9 cellular contexts compared by ENCODE assay signal in genomic region chr2:157830696-157831570, GRCh38. TPM values are rescaled to one million over a fixed set of nuclear protein-coding genes. Genes with fewer than 3 reads are reported as not detected.
DNase-seq lines count a peak whose midpoint lies in the region; ATAC-seq and TF ChIP-seq lines count a peak whose summit lies in the region.
"Had no signal": no experiment of that assay in that cellular context is flagged by ENCODE, and none has a peak within 500 bp of the region (broad histone marks: within the 10 kb centered on the region; RNA-seq: fewer than 3 reads in every experiment).

No MANE protein-coding gene starts in this region.

- no peaks in the 10 kb centered on the region for H3K9me3 ChIP-seq in hepatocyte (ENCODE audit: low read depth)
- no peaks in the 10 kb centered on the region for H3K9me3 ChIP-seq in thymus (ENCODE audit: control insufficient read depth)
- no peaks in the 10 kb centered on the region for H3K9me3 ChIP-seq in testis

- ATAC-seq in GM18873 (IDR thresholded peaks at IDR 0.05; ENCODE audit: low FRiP score, unreplicated experiment): no peak

- no peaks in the 10 kb centered on the region for H3K36me3 ChIP-seq in hepatocyte (replicated peaks; ENCODE audit: insufficient read depth, low read depth)
- no peaks in the 10 kb centered on the region for H3K36me3 ChIP-seq in thymus (ENCODE audit: control insufficient read depth, insufficient read depth)
- H3K36me3 ChIP-seq in testis (ENCODE audit: low read depth, missing control alignments): no peaks in the 10 kb centered on the region

- WGBS in hepatocyte (ENCODE audit: low lambda C conversion rate, missing lambda C conversion rate): 80% methylated on average over 2 of the region's 2 CpGs
- 94% methylated on average over 2 of the region's 2 CpGs for WGBS in thymus
- 71 to 72% methylated on average over 2 of the region's 2 CpGs for WGBS in testis, 2 donors

- peak; percentile 15 for DNase-seq in DMS79 treated with DMSO at 0.1 percent for 48 hours (lab: John Stamatoyannopoulos, UW)
- DNase-seq in DMS79 (lab: John Stamatoyannopoulos, UW): no peak
- DNase-seq in amniotic stem cell (lab: John Stamatoyannopoulos, UW): peak; percentile 77
- DNase-seq in hepatocyte (ENCODE audit: low spot score): peak; percentile 72
- no peak for DNase-seq in testis
- DNase-seq in stimulated activated CD8-positive, alpha-beta memory T cell treated with anti-CD3 and anti-CD28 coated beads, Interleukin-4, amount 100 ng/mL, for 48 hours: no peak

- H3K4me1 ChIP-seq in hepatocyte (ENCODE audit: insufficient read depth) (peaks cover 11% of the 10 kb centered on the region), thymus (ENCODE audit: control insufficient read depth, insufficient read depth, low read length) (no peaks in the 10 kb centered on the region), testis (peaks cover 4% of the 10 kb centered on the region)
- H3K4me1 ChIP-seq: parathyroid adenoma had no signal

- no peak overlapping the region for H3K4me2 ChIP-seq in hepatocyte

- H3K27me3 ChIP-seq in hepatocyte (no peaks in the 10 kb centered on the region), thymus (ENCODE audit: control insufficient read depth, insufficient read depth) (no peaks in the 10 kb centered on the region), testis (no peaks in the 10 kb centered on the region)

- no peak overlapping the region for H2AFZ ChIP-seq in hepatocyte
- H2AFZ ChIP-seq: parathyroid adenoma had no signal

- H3K27ac ChIP-seq in hepatocyte (peak overlapping the region; percentile 91), thymus (ENCODE audit: low read depth) (peak overlapping the region; percentile 0), testis (no peak overlapping the region)
- H3K27ac ChIP-seq: parathyroid adenoma had no signal

- intact Hi-C loops in testis (cut with DNase I; ENCODE audit: low total_unique reads): loop anchor here (10.0 kb wide), 1 partner anchor 354 kb away; no protein-coding TSS in a partner anchor

- H3K4me3 ChIP-seq in hepatocyte (no peak overlapping the region), thymus (ENCODE audit: low read length) (no peak overlapping the region), testis (no peak overlapping the region)

- H3K9me2 ChIP-seq in hepatocyte (replicated peaks; ENCODE audit: insufficient read depth): no peaks in the 10 kb centered on the region

- TF ChIP-seq POLR2A in testis (IDR thresholded peaks at IDR 0.05): no peak

- peaks cover 64% of the 10 kb centered on the region for H3K79me2 ChIP-seq in hepatocyte

- no peak for TF ChIP-seq CTCF in hepatocyte (IDR thresholded peaks at IDR 0.05; ENCODE audit: poor library complexity)
- TF ChIP-seq CTCF in testis (IDR thresholded peaks at IDR 0.05): no peak

- no peaks in the 10 kb centered on the region for H4K20me1 ChIP-seq in hepatocyte (ENCODE audit: insufficient read depth, poor library complexity, severe bottlenecking)

RNA-seq across cellular contexts. Expression of gene ACVR1, which starts 45.2 kb away (rescaled TPM):
- total RNA-seq in hepatocyte (19.1 and 19.6 TPM in 2 replicates), testis (10 to 100 TPM; 10.3 to 14.9 TPM)
- polyA plus RNA-seq in hepatocyte (16.9 and 20.1 TPM in 2 replicates), thymus (8.0 TPM), testis (ENCODE audit: insufficient read depth, low read depth, low replicate concordance) (15.3 TPM)

Comparison
In these comparisons a context has a peak if more than half of its experiments do, and no peak if none do; other contexts are left out.
1. DNase-seq: peak in DMS79 treated with DMSO at 0.1 percent for 48 hours (single experiment), amniotic stem cell (single experiment) and hepatocyte (single experiment); none in DMS79 (single experiment), testis (single experiment) and stimulated activated CD8-positive, alpha-beta memory T cell treated with anti-CD3 and anti-CD28 coated beads, Interleukin-4, amount 100 ng/mL, for 48 hours (single experiment).
2. H3K27ac ChIP-seq: peak in hepatocyte (single experiment) and thymus (single experiment); none in testis (0 of 2).